8 cellular contexts compared by ENCODE assay signal in genomic region chr11:85627998-85628770, GRCh38. TPM values are rescaled to one million over a fixed set of nuclear protein-coding genes. Genes with fewer than 3 reads are reported as not detected.
DNase-seq lines count a peak whose midpoint lies in the region; ATAC-seq, FAIRE-seq and TF ChIP-seq lines count a peak whose summit lies in the region.

Gene TMEM126B (plus strand): TSS chr11:85628593. CDS start chr11:85628608, 15 bp downstream.

- no peaks in the 10 kb centered on the region for H3K36me3 ChIP-seq in kidney (ENCODE audit: control insufficient read depth in 1 of 2, insufficient read depth in 2 of 2, low read length in 2 of 2)

- intact Hi-C loops in kidney (cut with DNase I): no loop called here

- TF ChIP-seq CTCF in AG10803 (conservative IDR thresholded peaks at IDR 0.05; ENCODE audit: low read length) (no peak), kidney (IDR thresholded peaks at IDR 0.05; ENCODE audit: borderline replicate concordance, extremely low read depth, insufficient read depth) (no peak)

- H3K4me3 ChIP-seq in AG10803 (ENCODE audit: low read length): peak within 1 kb of the TSS; percentile 75
- H3K4me3 ChIP-seq in kidney (ENCODE audit: low read length in 2 of 2): peak within 1 kb of the TSS; percentile 95 to 99

- H3K9ac ChIP-seq in kidney (ENCODE audit: low read length in 2 of 2): peak within 1 kb of the TSS; percentile 91 to 93

- peaks cover 0 to 4% of the 10 kb centered on the region in 2 donors for H3K4me1 ChIP-seq in kidney (ENCODE audit: control insufficient read depth in 1 of 2, insufficient read depth in 1 of 2, low read depth in 1 of 2, low read length in 2 of 2)

- peak; percentile 94 for FAIRE-seq in kidney (lab: Jason Lieb, UNC)

- ATAC-seq in GM19043 (IDR thresholded peaks at IDR 0.05; ENCODE audit: low read depth, unreplicated experiment) (peak; percentile 99), HG03378 (IDR thresholded peaks at IDR 0.05; ENCODE audit: unreplicated experiment) (peak; percentile 97)

- peak within 1 kb of the TSS; percentile 84 to 93 for H3K27ac ChIP-seq in kidney (ENCODE audit: low read depth in 2 of 2, low read length in 2 of 2)

- no peaks in the 10 kb centered on the region for H3K9me3 ChIP-seq in kidney (ENCODE audit: control insufficient read depth in 1 of 2, low read length in 2 of 2)

- peak; percentile 96 for DNase-seq in AG10803 (ENCODE audit: low read depth)
- peak; percentile 94 for DNase-seq in NCI-H460 (ENCODE audit: extremely low read depth, low read depth)
- peak; percentile 96 for DNase-seq in activated CD4-positive, CD25-positive, alpha-beta regulatory T cell treated with anti-CD3 and anti-CD28 coated beads, Interleukin-2, amount 50 U/mL, for 72 hours
- peak; percentile 96 to 99 for DNase-seq in cerebellar nuclear complex (lab: John Stamatoyannopoulos, UW)
- DNase-seq in kidney: peak; percentile 99
- peak; percentile 99 for DNase-seq in stimulated activated CD4-positive, alpha-beta T cell treated with anti-CD3 and anti-CD28 coated beads, Interleukin-15, amount 100 ng/mL, for 24 hours

RNA-seq across cellular contexts. Expression of gene TMEM126B, which starts in this region (rescaled TPM):
- total RNA-seq in NCI-H460 (2014; rRNA removed; shearing (Covaris generic)): 64.2 and 65.0 TPM in 2 replicates
- polyA plus RNA-seq in NCI-H460 (2014; cell fraction: nucleus; rRNA removed): 54.8 and 89.4 TPM in 2 replicates
- total RNA-seq in kidney: 51.5 TPM
- polyA plus RNA-seq in kidney (ENCODE audit: insufficient read depth, low read depth, low replicate concordance): 54.7 TPM

Comparison
In these comparisons a context has a peak if more than half of its experiments do, and no peak if none do; other contexts are left out.
1. Peak in every context shown above with its lines: DNase-seq, ATAC-seq, H3K4me3 ChIP-seq and H3K27ac ChIP-seq.